ENCODE assay signal across 1 cellular context in the genomic region with DNA sequence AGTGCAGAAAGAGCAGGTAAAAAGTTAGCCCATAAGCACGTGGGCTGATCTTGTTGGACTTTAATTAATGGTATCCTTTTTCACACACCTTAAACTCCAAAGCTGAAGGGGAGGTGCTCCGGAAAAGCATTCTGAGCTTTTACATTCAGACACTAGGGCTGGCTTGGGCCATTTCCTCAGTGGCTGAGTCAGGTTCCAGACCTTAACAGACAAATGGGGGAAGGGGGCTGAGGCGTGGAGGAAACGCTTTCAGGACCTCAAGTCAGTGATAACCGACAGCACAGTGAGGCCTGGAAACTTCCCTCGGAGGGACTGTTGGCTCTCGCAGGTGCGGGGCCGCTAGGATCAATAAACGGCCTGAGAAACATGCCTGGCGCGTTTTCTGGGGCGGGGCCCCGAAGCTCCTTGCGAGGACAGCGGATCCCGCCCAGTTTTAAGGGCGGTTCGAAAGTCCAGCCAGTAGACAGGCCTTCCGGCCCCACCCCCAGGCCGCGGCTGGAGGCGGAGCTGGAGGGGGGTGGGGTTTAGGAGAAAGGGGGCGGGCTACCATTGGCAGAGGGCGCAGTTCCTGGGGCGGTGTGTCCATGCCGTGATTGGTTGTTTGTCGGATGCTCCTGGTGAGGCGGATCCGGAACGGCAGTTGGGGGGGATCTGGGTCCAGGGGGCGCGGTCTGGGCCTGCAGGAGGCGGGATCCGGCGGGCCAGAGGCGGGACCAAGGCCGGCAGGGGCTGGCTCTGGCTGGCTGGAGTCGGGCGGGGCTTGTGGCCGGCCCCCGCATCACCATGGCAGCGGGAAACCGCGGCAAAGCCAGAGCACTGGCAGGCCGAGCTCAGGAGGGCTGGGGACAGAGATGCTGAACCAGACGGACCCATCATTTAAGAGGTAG.
TF ChIP-seq lines count a peak whose summit lies in the region.

No MANE protein-coding gene starts in this region.

TF ChIP-seq in GM12878, 131 proteins besides CTCF, POLR2A, EP300 and RAD21 (continued from another document and continues in another):
- TF ChIP-seq, protein P1, sequence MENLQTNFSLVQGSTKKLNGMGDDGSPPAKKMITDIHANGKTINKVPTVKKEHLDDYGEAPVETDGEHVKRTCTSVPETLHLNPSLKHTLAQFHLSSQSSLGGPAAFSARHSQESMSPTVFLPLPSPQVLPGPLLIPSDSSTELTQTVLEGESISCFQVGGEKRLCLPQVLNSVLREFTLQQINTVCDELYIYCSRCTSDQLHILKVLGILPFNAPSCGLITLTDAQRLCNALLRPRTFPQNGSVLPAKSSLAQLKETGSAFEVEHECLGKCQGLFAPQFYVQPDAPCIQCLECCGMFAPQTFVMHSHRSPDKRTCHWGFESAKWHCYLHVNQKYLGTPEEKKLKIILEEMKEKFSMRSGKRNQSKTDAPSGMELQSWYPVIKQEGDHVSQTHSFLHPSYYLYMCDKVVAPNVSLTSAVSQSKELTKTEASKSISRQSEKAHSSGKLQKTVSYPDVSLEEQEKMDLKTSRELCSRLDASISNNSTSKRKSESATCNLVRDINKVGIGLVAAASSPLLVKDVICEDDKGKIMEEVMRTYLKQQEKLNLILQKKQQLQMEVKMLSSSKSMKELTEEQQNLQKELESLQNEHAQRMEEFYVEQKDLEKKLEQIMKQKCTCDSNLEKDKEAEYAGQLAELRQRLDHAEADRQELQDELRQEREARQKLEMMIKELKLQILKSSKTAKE (IDR thresholded peaks at IDR 0.05; ENCODE audit: low read depth, poor library complexity, severe bottlenecking): no peak
- TF ChIP-seq MTA2 (IDR thresholded peaks at IDR 0.05; ENCODE audit: low read depth) (0 out of 2 replicates have a peak, but pooled peaks have one; percentile 10), GABPA (IDR thresholded peaks at IDR 0.05; ENCODE audit: low read depth) (0 out of 2 replicates have a peak, but pooled peaks have one; percentile 30), RAD51 (IDR thresholded peaks at IDR 0.05) (no peak), ZZZ3 (IDR thresholded peaks at IDR 0.05; ENCODE audit: control insufficient read depth, insufficient read length, low read depth) (no peak), FOS (IDR thresholded peaks at IDR 0.05; ENCODE audit: borderline replicate concordance, extremely low read depth, insufficient read length) (no peak), MXI1 (IDR thresholded peaks at IDR 0.05; ENCODE audit: low read depth, low read length) (peak; percentile 47; the same call in 1 of the 2 replicates), SUZ12 (IDR thresholded peaks at IDR 0.05; ENCODE audit: unreplicated experiment) (no peak), NFXL1 (IDR thresholded peaks at IDR 0.05; ENCODE audit: borderline replicate concordance) (no peak), NFYA (IDR thresholded peaks at IDR 0.05; ENCODE audit: borderline replicate concordance, low read depth, low read length) (no peak), SREBF2 (IDR thresholded peaks at IDR 0.05; ENCODE audit: low read length) (no peak), BMI1 (IDR thresholded peaks at IDR 0.05; ENCODE audit: borderline replicate concordance) (peak; percentile 63; the same call in 1 of the 2 replicates), HDAC2 (IDR thresholded peaks at IDR 0.05) (no peak), MYB (IDR thresholded peaks at IDR 0.05; ENCODE audit: borderline replicate concordance, low read depth, low read length) (no peak), ZNF24 (IDR thresholded peaks at IDR 0.05) (no peak), LARP7 (IDR thresholded peaks at IDR 0.05) (no peak), SPI1 (IDR thresholded peaks at IDR 0.05; ENCODE audit: borderline replicate concordance, insufficient read depth, low read depth, low read length) (no peak), PAX5 (IDR thresholded peaks at IDR 0.05; ENCODE audit: borderline replicate concordance, low read depth, low read length) (no peak), EGR1 (IDR thresholded peaks at IDR 0.05; ENCODE audit: borderline replicate concordance in 1 of 2, low read depth in 2 of 2, low read length in 2 of 2) (peak in 1 of 2 experiments; percentile 73; a peak in 2 of 3 replicates), STAT1 (conservative IDR thresholded peaks at IDR 0.05) (no peak), CREB1 (IDR thresholded peaks at IDR 0.05; ENCODE audit: low read depth) (no peak), CBFB (IDR thresholded peaks at IDR 0.05; ENCODE audit: low read depth) (no peak), CREM (IDR thresholded peaks at IDR 0.05; ENCODE audit: low read depth) (no peak), CHD1 (IDR thresholded peaks at IDR 0.05; ENCODE audit: low read depth, low read length) (no peak), CBX3 (IDR thresholded peaks at IDR 0.05; ENCODE audit: borderline replicate concordance, low read depth) (no peak), FOXK2 (IDR thresholded peaks at IDR 0.05) (no peak), ZNF384 (IDR thresholded peaks at IDR 0.05; ENCODE audit: borderline replicate concordance, low read depth, low read length) (no peak), KLF5 (IDR thresholded peaks at IDR 0.05; ENCODE audit: partially characterized antibody) (no peak), ZNF274 (IDR thresholded peaks at IDR 0.05; ENCODE audit: insufficient read depth, insufficient read length) (no peak), SP1 (IDR thresholded peaks at IDR 0.05; ENCODE audit: low read depth, low read length) (peak; percentile 14), SIN3A (IDR thresholded peaks at IDR 0.05; ENCODE audit: low read depth, low read length) (0 out of 2 replicates have a peak, but pooled peaks have one; percentile 38), RELA (IDR thresholded peaks at IDR 0.05; ENCODE audit: borderline replicate concordance, partially characterized antibody) (peak; percentile 23), POU2F2 (IDR thresholded peaks at IDR 0.05; ENCODE audit: borderline replicate concordance, low read depth, low read length) (no peak), ZNF622 (IDR thresholded peaks at IDR 0.05) (no peak), FOXM1 (IDR thresholded peaks at IDR 0.05; ENCODE audit: low read depth, low read length) (no peak), CHD4 (IDR thresholded peaks at IDR 0.05) (no peak), ZNF207 (IDR thresholded peaks at IDR 0.05; ENCODE audit: borderline replicate concordance) (no peak), EZH2 (IDR thresholded peaks at IDR 0.05; ENCODE audit: borderline replicate concordance, control insufficient read depth, low read depth, low read length) (no peak), SMC3 (IDR thresholded peaks at IDR 0.05; ENCODE audit: borderline replicate concordance, low read length) (no peak), TCF12 (IDR thresholded peaks at IDR 0.05; ENCODE audit: low read depth, low read length) (no peak), NRF1 (conservative IDR thresholded peaks at IDR 0.05; ENCODE audit: low read depth, low read length) (no peak), TARDBP (IDR thresholded peaks at IDR 0.05; ENCODE audit: borderline replicate concordance) (no peak), SIX5 (IDR thresholded peaks at IDR 0.05; ENCODE audit: low read depth, low read length, severe bottlenecking) (no peak)
- TF ChIP-seq, protein P2, sequence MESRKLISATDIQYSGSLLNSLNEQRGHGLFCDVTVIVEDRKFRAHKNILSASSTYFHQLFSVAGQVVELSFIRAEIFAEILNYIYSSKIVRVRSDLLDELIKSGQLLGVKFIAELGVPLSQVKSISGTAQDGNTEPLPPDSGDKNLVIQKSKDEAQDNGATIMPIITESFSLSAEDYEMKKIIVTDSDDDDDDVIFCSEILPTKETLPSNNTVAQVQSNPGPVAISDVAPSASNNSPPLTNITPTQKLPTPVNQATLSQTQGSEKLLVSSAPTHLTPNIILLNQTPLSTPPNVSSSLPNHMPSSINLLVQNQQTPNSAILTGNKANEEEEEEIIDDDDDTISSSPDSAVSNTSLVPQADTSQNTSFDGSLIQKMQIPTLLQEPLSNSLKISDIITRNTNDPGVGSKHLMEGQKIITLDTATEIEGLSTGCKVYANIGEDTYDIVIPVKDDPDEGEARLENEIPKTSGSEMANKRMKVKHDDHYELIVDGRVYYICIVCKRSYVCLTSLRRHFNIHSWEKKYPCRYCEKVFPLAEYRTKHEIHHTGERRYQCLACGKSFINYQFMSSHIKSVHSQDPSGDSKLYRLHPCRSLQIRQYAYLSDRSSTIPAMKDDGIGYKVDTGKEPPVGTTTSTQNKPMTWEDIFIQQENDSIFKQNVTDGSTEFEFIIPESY (IDR thresholded peaks at IDR 0.05): no peak
- TF ChIP-seq, protein P3, sequence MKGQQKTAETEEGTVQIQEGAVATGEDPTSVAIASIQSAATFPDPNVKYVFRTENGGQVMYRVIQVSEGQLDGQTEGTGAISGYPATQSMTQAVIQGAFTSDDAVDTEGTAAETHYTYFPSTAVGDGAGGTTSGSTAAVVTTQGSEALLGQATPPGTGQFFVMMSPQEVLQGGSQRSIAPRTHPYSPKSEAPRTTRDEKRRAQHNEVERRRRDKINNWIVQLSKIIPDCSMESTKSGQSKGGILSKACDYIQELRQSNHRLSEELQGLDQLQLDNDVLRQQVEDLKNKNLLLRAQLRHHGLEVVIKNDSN (IDR thresholded peaks at IDR 0.05; ENCODE audit: borderline replicate concordance, extremely low read length, insufficient read depth, low read depth, low read length): no peak
- TF ChIP-seq, protein P4, sequence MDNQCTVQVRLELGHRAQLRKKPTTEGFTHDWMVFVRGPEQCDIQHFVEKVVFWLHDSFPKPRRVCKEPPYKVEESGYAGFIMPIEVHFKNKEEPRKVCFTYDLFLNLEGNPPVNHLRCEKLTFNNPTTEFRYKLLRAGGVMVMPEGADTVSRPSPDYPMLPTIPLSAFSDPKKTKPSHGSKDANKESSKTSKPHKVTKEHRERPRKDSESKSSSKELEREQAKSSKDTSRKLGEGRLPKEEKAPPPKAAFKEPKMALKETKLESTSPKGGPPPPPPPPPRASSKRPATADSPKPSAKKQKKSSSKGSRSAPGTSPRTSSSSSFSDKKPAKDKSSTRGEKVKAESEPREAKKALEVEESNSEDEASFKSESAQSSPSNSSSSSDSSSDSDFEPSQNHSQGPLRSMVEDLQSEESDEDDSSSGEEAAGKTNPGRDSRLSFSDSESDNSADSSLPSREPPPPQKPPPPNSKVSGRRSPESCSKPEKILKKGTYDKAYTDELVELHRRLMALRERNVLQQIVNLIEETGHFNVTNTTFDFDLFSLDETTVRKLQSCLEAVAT (IDR thresholded peaks at IDR 0.05): no peak
- TF ChIP-seq, protein P5, sequence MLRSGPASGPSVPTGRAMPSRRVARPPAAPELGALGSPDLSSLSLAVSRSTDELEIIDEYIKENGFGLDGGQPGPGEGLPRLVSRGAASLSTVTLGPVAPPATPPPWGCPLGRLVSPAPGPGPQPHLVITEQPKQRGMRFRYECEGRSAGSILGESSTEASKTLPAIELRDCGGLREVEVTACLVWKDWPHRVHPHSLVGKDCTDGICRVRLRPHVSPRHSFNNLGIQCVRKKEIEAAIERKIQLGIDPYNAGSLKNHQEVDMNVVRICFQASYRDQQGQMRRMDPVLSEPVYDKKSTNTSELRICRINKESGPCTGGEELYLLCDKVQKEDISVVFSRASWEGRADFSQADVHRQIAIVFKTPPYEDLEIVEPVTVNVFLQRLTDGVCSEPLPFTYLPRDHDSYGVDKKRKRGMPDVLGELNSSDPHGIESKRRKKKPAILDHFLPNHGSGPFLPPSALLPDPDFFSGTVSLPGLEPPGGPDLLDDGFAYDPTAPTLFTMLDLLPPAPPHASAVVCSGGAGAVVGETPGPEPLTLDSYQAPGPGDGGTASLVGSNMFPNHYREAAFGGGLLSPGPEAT (IDR thresholded peaks at IDR 0.05; ENCODE audit: low read depth): no peak
- TF ChIP-seq, protein P6, sequence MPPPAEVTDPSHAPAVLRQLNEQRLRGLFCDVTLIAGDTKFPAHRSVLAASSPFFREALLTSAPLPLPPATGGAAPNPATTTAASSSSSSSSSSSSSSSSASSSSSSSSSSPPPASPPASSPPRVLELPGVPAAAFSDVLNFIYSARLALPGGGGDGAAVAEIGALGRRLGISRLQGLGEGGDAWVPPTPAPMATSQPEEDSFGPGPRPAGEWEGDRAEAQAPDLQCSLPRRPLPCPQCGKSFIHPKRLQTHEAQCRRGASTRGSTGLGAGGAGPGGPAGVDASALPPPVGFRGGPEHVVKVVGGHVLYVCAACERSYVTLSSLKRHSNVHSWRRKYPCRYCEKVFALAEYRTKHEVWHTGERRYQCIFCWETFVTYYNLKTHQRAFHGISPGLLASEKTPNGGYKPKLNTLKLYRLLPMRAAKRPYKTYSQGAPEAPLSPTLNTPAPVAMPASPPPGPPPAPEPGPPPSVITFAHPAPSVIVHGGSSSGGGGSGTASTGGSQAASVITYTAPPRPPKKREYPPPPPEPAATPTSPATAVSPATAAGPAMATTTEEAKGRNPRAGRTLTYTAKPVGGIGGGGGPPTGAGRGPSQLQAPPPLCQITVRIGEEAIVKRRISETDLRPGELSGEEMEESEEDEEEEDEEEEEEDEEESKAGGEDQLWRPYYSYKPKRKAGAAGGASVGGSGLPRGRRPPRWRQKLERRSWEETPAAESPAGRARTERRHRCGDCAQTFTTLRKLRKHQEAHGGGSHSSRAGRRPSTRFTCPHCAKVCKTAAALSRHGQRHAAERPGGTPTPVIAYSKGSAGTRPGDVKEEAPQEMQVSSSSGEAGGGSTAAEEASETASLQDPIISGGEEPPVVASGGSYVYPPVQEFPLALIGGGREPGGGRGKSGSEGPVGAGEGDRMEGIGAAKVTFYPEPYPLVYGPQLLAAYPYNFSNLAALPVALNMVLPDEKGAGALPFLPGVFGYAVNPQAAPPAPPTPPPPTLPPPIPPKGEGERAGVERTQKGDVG (CRISPR knock-in tag; IDR thresholded peaks at IDR 0.05): no peak
- TF ChIP-seq, protein P7, sequence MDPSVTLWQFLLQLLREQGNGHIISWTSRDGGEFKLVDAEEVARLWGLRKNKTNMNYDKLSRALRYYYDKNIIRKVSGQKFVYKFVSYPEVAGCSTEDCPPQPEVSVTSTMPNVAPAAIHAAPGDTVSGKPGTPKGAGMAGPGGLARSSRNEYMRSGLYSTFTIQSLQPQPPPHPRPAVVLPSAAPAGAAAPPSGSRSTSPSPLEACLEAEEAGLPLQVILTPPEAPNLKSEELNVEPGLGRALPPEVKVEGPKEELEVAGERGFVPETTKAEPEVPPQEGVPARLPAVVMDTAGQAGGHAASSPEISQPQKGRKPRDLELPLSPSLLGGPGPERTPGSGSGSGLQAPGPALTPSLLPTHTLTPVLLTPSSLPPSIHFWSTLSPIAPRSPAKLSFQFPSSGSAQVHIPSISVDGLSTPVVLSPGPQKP (IDR thresholded peaks at IDR 0.05; ENCODE audit: low read depth, low read length): 0 out of 2 replicates have a peak, but pooled peaks have one; percentile 34
- TF ChIP-seq, protein P8, sequence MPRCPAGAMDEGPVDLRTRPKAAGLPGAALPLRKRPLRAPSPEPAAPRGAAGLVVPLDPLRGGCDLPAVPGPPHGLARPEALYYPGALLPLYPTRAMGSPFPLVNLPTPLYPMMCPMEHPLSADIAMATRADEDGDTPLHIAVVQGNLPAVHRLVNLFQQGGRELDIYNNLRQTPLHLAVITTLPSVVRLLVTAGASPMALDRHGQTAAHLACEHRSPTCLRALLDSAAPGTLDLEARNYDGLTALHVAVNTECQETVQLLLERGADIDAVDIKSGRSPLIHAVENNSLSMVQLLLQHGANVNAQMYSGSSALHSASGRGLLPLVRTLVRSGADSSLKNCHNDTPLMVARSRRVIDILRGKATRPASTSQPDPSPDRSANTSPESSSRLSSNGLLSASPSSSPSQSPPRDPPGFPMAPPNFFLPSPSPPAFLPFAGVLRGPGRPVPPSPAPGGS (IDR thresholded peaks at IDR 0.05; ENCODE audit: borderline replicate concordance, insufficient read depth, low read depth, low read length, poor library complexity, severe bottlenecking): no peak
- TF ChIP-seq, protein P9, sequence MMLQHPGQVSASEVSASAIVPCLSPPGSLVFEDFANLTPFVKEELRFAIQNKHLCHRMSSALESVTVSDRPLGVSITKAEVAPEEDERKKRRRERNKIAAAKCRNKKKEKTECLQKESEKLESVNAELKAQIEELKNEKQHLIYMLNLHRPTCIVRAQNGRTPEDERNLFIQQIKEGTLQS (IDR thresholded peaks at IDR 0.05; ENCODE audit: borderline replicate concordance, extremely low read depth, low read depth, low read length): no peak
